1 cellular context compared by ENCODE assay signal in genomic region chr10:78028438-78029293, GRCh38.
TF ChIP-seq lines count a peak whose summit lies in the region.

No MANE protein-coding gene starts in this region.

TF ChIP-seq in HEK293T, 16 proteins besides CTCF, POLR2A, EP300 and RAD21 (continued from another document):
- TF ChIP-seq FOXM1 (IDR thresholded peaks at IDR 0.05; ENCODE audit: borderline replicate concordance) (no peak), BHLHE40 (IDR thresholded peaks at IDR 0.05; ENCODE audit: borderline replicate concordance) (no peak)
